ENCODE assay signal across 7 cellular contexts in genomic region chr4:6987566-6987920, GRCh38. TPM values are rescaled to one million over a fixed set of nuclear protein-coding genes. Genes with fewer than 3 reads are reported as not detected.
DNase-seq lines count a peak whose midpoint lies in the region; ATAC-seq lines count a peak whose summit lies in the region.

No MANE protein-coding gene starts in this region.

- H3K27me3 Mint-ChIP-seq in activated T-helper 17 cell treated with anti-CD3 and anti-CD28 coated beads, Interleukin-2, amount 50 U/mL, for 72 hours: no peaks in the 10 kb centered on the region

- peaks cover 15% of the 10 kb centered on the region for H3K4me1 ChIP-seq in iPS-18a (ENCODE audit: control insufficient read depth, low read depth, low read length)

- no peaks in the 10 kb centered on the region for H3K9me3 ChIP-seq in iPS-18a (ENCODE audit: control insufficient read depth, low read depth, low read length)

- H3K36me3 ChIP-seq in iPS-18a (ENCODE audit: control insufficient read depth, low read depth, low read length): peaks cover 4% of the 10 kb centered on the region

- H3K27me3 ChIP-seq in iPS-18a (ENCODE audit: control insufficient read depth, insufficient read depth, low read length): no peaks in the 10 kb centered on the region

- H3K4me3 ChIP-seq in iPS-18a (ENCODE audit: low read length): peak overlapping the region; percentile 97

- H3K4me3 Mint-ChIP-seq in activated T-helper 17 cell treated with anti-CD3 and anti-CD28 coated beads, Interleukin-2, amount 50 U/mL, for 72 hours: peak overlapping the region; percentile 98

- H3K9me3 Mint-ChIP-seq in activated T-helper 17 cell treated with anti-CD3 and anti-CD28 coated beads, Interleukin-2, amount 50 U/mL, for 72 hours: no peaks in the 10 kb centered on the region

- ATAC-seq in GM18519 (IDR thresholded peaks at IDR 0.05; ENCODE audit: low FRiP score, unreplicated experiment) (peak; percentile 6), HG03159 (IDR thresholded peaks at IDR 0.05; ENCODE audit: unreplicated experiment) (peak; percentile 12), HG02870 (IDR thresholded peaks at IDR 0.05; ENCODE audit: unreplicated experiment) (no peak)
- no peak for ATAC-seq in activated T-helper 17 cell treated with anti-CD3 and anti-CD28 coated beads, Interleukin-2, amount 50 U/mL, for 72 hours (replicated peaks)
- no peak for ATAC-seq in stimulated activated naive CD8-positive, alpha-beta T cell treated with anti-CD3 and anti-CD28 coated beads, Interleukin-15, Interleukin-2, amounts not matched to agents 100 U/mL and 50 U/mL, for 24 hours

- peak overlapping the region; percentile 97 for H3K9ac ChIP-seq in iPS-18a (ENCODE audit: low read length)

- peak overlapping the region; percentile 92 for H3K27ac Mint-ChIP-seq in activated T-helper 17 cell treated with anti-CD3 and anti-CD28 coated beads, Interleukin-2, amount 50 U/mL, for 72 hours

- peaks cover 53% of the 10 kb centered on the region for H3K4me1 Mint-ChIP-seq in activated T-helper 17 cell treated with anti-CD3 and anti-CD28 coated beads, Interleukin-2, amount 50 U/mL, for 72 hours

- peak overlapping the region; percentile 88 for H3K27ac ChIP-seq in iPS-18a (ENCODE audit: low read length)

- peaks cover 11% of the 10 kb centered on the region for H3K36me3 Mint-ChIP-seq in activated T-helper 17 cell treated with anti-CD3 and anti-CD28 coated beads, Interleukin-2, amount 50 U/mL, for 72 hours (ENCODE audit: low read depth)

- DNase-seq in stimulated activated naive CD8-positive, alpha-beta T cell treated with anti-CD3 and anti-CD28 coated beads, Interleukin-15, Interleukin-2, amounts not matched to agents 100 U/mL and 50 U/mL, for 24 hours: peak; percentile 12
- DNase-seq in NCI-H1092 (lab: John Stamatoyannopoulos, UW): no peak

RNA-seq across cellular contexts. Expression of gene TADA2B, which starts 55.6 kb away (rescaled TPM):
- total RNA-seq in activated T-helper 17 cell treated with anti-CD3 and anti-CD28 coated beads, Interleukin-2, amount 50 U/mL, for 72 hours: 10 to 100 TPM in 1 of 2 donors, 1 to 10 TPM in 1; 8.5 to 13.0 TPM

Comparison
In these comparisons a context has a peak if more than half of its experiments do, and no peak if none do; other contexts are left out.
1. ATAC-seq: peak in GM18519 (single experiment) and HG03159 (single experiment); none in activated T-helper 17 cell treated with anti-CD3 and anti-CD28 coated beads, Interleukin-2, amount 50 U/mL, for 72 hours (single experiment), stimulated activated naive CD8-positive, alpha-beta T cell treated with anti-CD3 and anti-CD28 coated beads, Interleukin-15, Interleukin-2, amounts not matched to agents 100 U/mL and 50 U/mL, for 24 hours (single experiment) and HG02870 (single experiment).